ENCODE assay signal across 1 cellular context in the genomic region with DNA sequence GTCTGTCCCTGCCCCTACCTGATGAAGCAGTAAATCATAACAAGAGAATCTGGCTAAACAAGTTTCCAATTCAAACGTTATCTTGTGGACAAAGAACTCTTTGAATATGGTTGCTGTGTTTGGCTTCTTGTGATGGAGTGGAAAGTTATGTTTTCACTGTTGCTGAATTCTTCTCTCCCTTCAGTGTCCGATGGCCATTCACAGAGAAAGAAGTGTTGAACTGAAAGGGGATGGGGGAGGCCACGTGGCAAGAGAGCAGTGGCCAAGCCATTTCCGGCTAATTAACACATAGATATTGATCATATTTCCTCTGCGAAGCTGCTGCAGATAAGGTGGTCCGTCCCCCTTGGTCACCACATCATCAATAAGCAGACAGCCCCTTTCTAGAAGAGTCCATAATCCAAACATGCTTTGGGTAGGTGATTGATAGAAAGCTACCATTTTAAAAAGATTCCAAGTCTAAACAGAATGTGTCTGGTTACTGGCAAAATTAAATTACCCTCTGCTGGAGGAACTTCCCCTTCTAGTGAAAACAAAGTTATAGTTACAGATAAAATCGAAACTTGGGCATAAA.
TF ChIP-seq lines count a peak whose summit lies in the region.

No MANE protein-coding gene starts in this region.

TF ChIP-seq in WTC11, 78 proteins besides CTCF, POLR2A, EP300 and RAD21 (continued from another document):
- no peak for TF ChIP-seq ZNF317 (CRISPR knock-in tag; IDR thresholded peaks at IDR 0.05; ENCODE audit: borderline replicate concordance, low read depth)
- TF ChIP-seq, protein P1, sequence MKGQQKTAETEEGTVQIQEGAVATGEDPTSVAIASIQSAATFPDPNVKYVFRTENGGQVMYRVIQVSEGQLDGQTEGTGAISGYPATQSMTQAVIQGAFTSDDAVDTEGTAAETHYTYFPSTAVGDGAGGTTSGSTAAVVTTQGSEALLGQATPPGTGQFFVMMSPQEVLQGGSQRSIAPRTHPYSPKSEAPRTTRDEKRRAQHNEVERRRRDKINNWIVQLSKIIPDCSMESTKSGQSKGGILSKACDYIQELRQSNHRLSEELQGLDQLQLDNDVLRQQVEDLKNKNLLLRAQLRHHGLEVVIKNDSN (CRISPR knock-in tag; IDR thresholded peaks at IDR 0.05) = no peak
- TF ChIP-seq, protein P2, sequence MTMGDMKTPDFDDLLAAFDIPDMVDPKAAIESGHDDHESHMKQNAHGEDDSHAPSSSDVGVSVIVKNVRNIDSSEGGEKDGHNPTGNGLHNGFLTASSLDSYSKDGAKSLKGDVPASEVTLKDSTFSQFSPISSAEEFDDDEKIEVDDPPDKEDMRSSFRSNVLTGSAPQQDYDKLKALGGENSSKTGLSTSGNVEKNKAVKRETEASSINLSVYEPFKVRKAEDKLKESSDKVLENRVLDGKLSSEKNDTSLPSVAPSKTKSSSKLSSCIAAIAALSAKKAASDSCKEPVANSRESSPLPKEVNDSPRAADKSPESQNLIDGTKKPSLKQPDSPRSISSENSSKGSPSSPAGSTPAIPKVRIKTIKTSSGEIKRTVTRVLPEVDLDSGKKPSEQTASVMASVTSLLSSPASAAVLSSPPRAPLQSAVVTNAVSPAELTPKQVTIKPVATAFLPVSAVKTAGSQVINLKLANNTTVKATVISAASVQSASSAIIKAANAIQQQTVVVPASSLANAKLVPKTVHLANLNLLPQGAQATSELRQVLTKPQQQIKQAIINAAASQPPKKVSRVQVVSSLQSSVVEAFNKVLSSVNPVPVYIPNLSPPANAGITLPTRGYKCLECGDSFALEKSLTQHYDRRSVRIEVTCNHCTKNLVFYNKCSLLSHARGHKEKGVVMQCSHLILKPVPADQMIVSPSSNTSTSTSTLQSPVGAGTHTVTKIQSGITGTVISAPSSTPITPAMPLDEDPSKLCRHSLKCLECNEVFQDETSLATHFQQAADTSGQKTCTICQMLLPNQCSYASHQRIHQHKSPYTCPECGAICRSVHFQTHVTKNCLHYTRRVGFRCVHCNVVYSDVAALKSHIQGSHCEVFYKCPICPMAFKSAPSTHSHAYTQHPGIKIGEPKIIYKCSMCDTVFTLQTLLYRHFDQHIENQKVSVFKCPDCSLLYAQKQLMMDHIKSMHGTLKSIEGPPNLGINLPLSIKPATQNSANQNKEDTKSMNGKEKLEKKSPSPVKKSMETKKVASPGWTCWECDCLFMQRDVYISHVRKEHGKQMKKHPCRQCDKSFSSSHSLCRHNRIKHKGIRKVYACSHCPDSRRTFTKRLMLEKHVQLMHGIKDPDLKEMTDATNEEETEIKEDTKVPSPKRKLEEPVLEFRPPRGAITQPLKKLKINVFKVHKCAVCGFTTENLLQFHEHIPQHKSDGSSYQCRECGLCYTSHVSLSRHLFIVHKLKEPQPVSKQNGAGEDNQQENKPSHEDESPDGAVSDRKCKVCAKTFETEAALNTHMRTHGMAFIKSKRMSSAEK (CRISPR knock-in tag; IDR thresholded peaks at IDR 0.05; ENCODE audit: borderline replicate concordance) = no peak
- TF ChIP-seq, protein P3, sequence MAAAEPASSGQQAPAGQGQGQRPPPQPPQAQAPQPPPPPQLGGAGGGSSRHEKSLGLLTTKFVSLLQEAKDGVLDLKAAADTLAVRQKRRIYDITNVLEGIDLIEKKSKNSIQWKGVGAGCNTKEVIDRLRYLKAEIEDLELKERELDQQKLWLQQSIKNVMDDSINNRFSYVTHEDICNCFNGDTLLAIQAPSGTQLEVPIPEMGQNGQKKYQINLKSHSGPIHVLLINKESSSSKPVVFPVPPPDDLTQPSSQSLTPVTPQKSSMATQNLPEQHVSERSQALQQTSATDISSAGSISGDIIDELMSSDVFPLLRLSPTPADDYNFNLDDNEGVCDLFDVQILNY (CRISPR knock-in tag; IDR thresholded peaks at IDR 0.05) = no peak
